In genomic region chr6:30102701-30103629, GRCh38 we compare ENCODE assay signal across 1 cellular context.
TF ChIP-seq lines count a peak whose summit lies in the region.

No MANE protein-coding gene starts in this region.

TF ChIP-seq in HepG2, 621 proteins besides CTCF, POLR2A, EP300 and RAD21 (continued from another document and continues in another):
- TF ChIP-seq FOXP4 (CRISPR knock-in tag; IDR thresholded peaks at IDR 0.05): no peak
- TF ChIP-seq ATF7-NPFF (CRISPR knock-in tag; IDR thresholded peaks at IDR 0.05; ENCODE audit: low read depth): no peak
- TF ChIP-seq ARNTL (CRISPR knock-in tag; IDR thresholded peaks at IDR 0.05): 0 out of 2 replicates have a peak, but pooled peaks have one; percentile 53
- no peak for TF ChIP-seq ZNF44 (CRISPR knock-in tag; IDR thresholded peaks at IDR 0.05)
- TF ChIP-seq MXD3 (CRISPR knock-in tag; IDR thresholded peaks at IDR 0.05): peak; percentile 29; the same call in 1 of the 2 replicates
- no peak for TF ChIP-seq NFYB (CRISPR knock-in tag; IDR thresholded peaks at IDR 0.05)
- no peak for TF ChIP-seq GPN1 (CRISPR knock-in tag; IDR thresholded peaks at IDR 0.05; ENCODE audit: borderline replicate concordance)
- TF ChIP-seq ZNF124 (CRISPR knock-in tag; IDR thresholded peaks at IDR 0.05): peak; percentile 95
- TF ChIP-seq SMAD1 (CRISPR knock-in tag; IDR thresholded peaks at IDR 0.05; ENCODE audit: borderline replicate concordance, low read depth): peak; percentile 53; the same call in 1 of the 2 replicates
- TF ChIP-seq ZNF30 (CRISPR knock-in tag; IDR thresholded peaks at IDR 0.05): no peak
- TF ChIP-seq SRF (IDR thresholded peaks at IDR 0.05; ENCODE audit: low read depth, low read length): no peak
- no peak for TF ChIP-seq ZNF496 (CRISPR knock-in tag; IDR thresholded peaks at IDR 0.05; ENCODE audit: insufficient replicate concordance)
- TF ChIP-seq ZNF326 (CRISPR knock-in tag; IDR thresholded peaks at IDR 0.05; ENCODE audit: borderline replicate concordance): no peak
- no peak for TF ChIP-seq E2F5 (CRISPR knock-in tag; conservative IDR thresholded peaks at IDR 0.05)
- TF ChIP-seq ZNF609 (CRISPR knock-in tag; IDR thresholded peaks at IDR 0.05; ENCODE audit: borderline replicate concordance): no peak
- TF ChIP-seq DDIT3 (CRISPR knock-in tag; IDR thresholded peaks at IDR 0.05): no peak
- TF ChIP-seq ZNF136 (CRISPR knock-in tag; IDR thresholded peaks at IDR 0.05; ENCODE audit: low read depth): no peak
- peak; percentile 21; the same call in 1 of the 2 replicates for TF ChIP-seq PBX2 (CRISPR knock-in tag; IDR thresholded peaks at IDR 0.05)
- peak; percentile 74; the same call in 1 of the 2 replicates for TF ChIP-seq FOXK1 (CRISPR knock-in tag; IDR thresholded peaks at IDR 0.05; ENCODE audit: borderline replicate concordance, low read depth)
- TF ChIP-seq ATF7 (IDR thresholded peaks at IDR 0.05): no peak
- no peak for TF ChIP-seq ATF7 (CRISPR knock-in tag; IDR thresholded peaks at IDR 0.05)
- TF ChIP-seq ZNF20 (CRISPR knock-in tag; IDR thresholded peaks at IDR 0.05): no peak
- TF ChIP-seq SUZ12 (IDR thresholded peaks at IDR 0.05; ENCODE audit: low read depth, low read length): no peak
- peak; percentile 53; the same call in 1 of the 2 replicates for TF ChIP-seq DMAP1 (CRISPR knock-in tag; IDR thresholded peaks at IDR 0.05)
- TF ChIP-seq KDM1A (CRISPR knock-in tag; IDR thresholded peaks at IDR 0.05): no peak
- TF ChIP-seq CBX5 (CRISPR knock-in tag; IDR thresholded peaks at IDR 0.05; ENCODE audit: borderline replicate concordance): peak; percentile 74; the same call in 1 of the 2 replicates
- 0 out of 2 replicates have a peak, but pooled peaks have one; percentile 52 for TF ChIP-seq ZMAT3 (CRISPR knock-in tag; conservative IDR thresholded peaks at IDR 0.05)
- peak; percentile 91; the same call in 1 of the 2 replicates for TF ChIP-seq MTERF4 (CRISPR knock-in tag; IDR thresholded peaks at IDR 0.05)
- TF ChIP-seq ZNF607 (CRISPR knock-in tag; IDR thresholded peaks at IDR 0.05; ENCODE audit: borderline replicate concordance): no peak
- no peak for TF ChIP-seq IRF1 (CRISPR knock-in tag; IDR thresholded peaks at IDR 0.05; ENCODE audit: low read depth)
- TF ChIP-seq ZNF562 (CRISPR knock-in tag; IDR thresholded peaks at IDR 0.05; ENCODE audit: borderline replicate concordance): no peak
- no peak for TF ChIP-seq NCOR1 (IDR thresholded peaks at IDR 0.05; ENCODE audit: borderline replicate concordance, low read length)
- TF ChIP-seq ZNF761 (CRISPR knock-in tag; conservative IDR thresholded peaks at IDR 0.05): no peak
- peak; percentile 27; the same call in 1 of the 2 replicates for TF ChIP-seq MAX (IDR thresholded peaks at IDR 0.05)
- TF ChIP-seq ARID5B (CRISPR knock-in tag; IDR thresholded peaks at IDR 0.05): peak; percentile 77
